ENCODE assay signal across 1 cellular context in genomic region chr17:2022647-2023046, GRCh38.
TF ChIP-seq lines count a peak whose summit lies in the region.

No MANE protein-coding gene starts in this region.

TF ChIP-seq in HepG2, 621 proteins besides CTCF, POLR2A, EP300 and RAD21:
- no peak for TF ChIP-seq NRL (CRISPR knock-in tag; IDR thresholded peaks at IDR 0.05; ENCODE audit: borderline replicate concordance)
- no peak for TF ChIP-seq NFE2L1 (CRISPR knock-in tag; IDR thresholded peaks at IDR 0.05; ENCODE audit: borderline replicate concordance)
- no peak for TF ChIP-seq ZNF367 (CRISPR knock-in tag; IDR thresholded peaks at IDR 0.05; ENCODE audit: borderline replicate concordance)
- TF ChIP-seq SATB2 (CRISPR knock-in tag; IDR thresholded peaks at IDR 0.05): no peak
- TF ChIP-seq MAFF (IDR thresholded peaks at IDR 0.05; ENCODE audit: low read depth, low read length): no peak
- TF ChIP-seq NFIC (IDR thresholded peaks at IDR 0.05; ENCODE audit: low read length): no peak
- TF ChIP-seq TBX3 (IDR thresholded peaks at IDR 0.05; ENCODE audit: borderline replicate concordance): no peak
- no peak for TF ChIP-seq TRIM24 (CRISPR knock-in tag; IDR thresholded peaks at IDR 0.05)
- TF ChIP-seq HNRNPK (IDR thresholded peaks at IDR 0.05; ENCODE audit: low read depth, low read length, poor library complexity, severe bottlenecking): no peak
- no peak for TF ChIP-seq MIER3 (CRISPR knock-in tag; IDR thresholded peaks at IDR 0.05; ENCODE audit: borderline replicate concordance)
- no peak for TF ChIP-seq ZNF776 (CRISPR knock-in tag; IDR thresholded peaks at IDR 0.05)
TF ChIP-seq in HepG2: peak in this region for 0.
